Comparison of ENCODE assay signal across 4 cellular contexts in the genomic region with DNA sequence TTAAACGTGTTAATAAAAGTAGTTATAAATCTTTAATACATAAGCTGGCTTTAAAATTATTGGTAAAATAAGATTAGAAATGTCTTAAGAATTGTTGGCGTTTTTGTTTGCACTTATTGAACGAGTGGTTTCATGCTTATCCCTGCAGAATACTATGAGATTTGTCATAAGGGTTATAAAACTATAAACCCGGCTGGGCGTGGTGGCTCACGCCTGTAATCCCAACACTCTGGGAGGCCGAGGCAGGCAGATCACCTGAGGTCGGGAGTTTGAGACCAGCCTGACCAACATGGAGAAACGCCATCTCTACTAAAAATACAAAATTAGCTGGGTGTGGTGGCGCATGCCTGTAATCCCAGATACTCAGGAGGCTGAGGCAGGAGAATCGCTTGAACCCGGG. TPM values are rescaled to one million over a fixed set of nuclear protein-coding genes. Genes with fewer than 3 reads are reported as not detected.
"Had no signal": no experiment of that assay in that cellular context is flagged by ENCODE, and none has a peak within 500 bp of the region (broad histone marks: within the 10 kb centered on the region; RNA-seq: fewer than 3 reads in every experiment).

No MANE protein-coding gene starts in this region.

RNA-seq across cellular contexts. Expression of gene GP6, which starts 2.6 kb away (rescaled TPM):
- total RNA-seq: left lobe of liver, left ventricle myocardium superior, lung microvascular endothelial cell, myocyte had no signal
